In genomic region chr5:151745071-151745705, GRCh38 we compare ENCODE assay signal across 8 cellular contexts. TPM values are rescaled to one million over a fixed set of nuclear protein-coding genes. Genes with fewer than 3 reads are reported as not detected.
DNase-seq lines count a peak whose midpoint lies in the region; ATAC-seq and TF ChIP-seq lines count a peak whose summit lies in the region.

No MANE protein-coding gene starts in this region.

- peak; percentile 38 for ATAC-seq in GM18517 (IDR thresholded peaks at IDR 0.05; ENCODE audit: unreplicated experiment)
- ATAC-seq in HG03159 (IDR thresholded peaks at IDR 0.05; ENCODE audit: unreplicated experiment) = peak; percentile 43
- peak; percentile 95 for ATAC-seq in esophagus mucosa

- TF ChIP-seq CTCF in osteocyte (IDR thresholded peaks at IDR 0.05) (no peak), GM20000 (IDR thresholded peaks at IDR 0.05; ENCODE audit: extremely low read depth, missing control alignments) (no peak)

- peaks cover 45% of the 10 kb centered on the region for H3K36me3 Mint-ChIP-seq in activated CD4-positive, alpha-beta memory T cell treated with anti-CD3 and anti-CD28 coated beads, Interleukin-2, amount 10 ng/mL, durations not matched to agents 7 days and 5 days (ENCODE audit: low read depth)
- H3K36me3 Mint-ChIP-seq in osteocyte (ENCODE audit: unreplicated experiment) = peaks cover 10% of the 10 kb centered on the region

- CTCF ChIA-PET in activated CD4-positive, alpha-beta memory T cell treated with anti-CD3 and anti-CD28 coated beads, Interleukin-2, amount 10 ng/mL, durations not matched to agents 7 days and 5 days (lab: Charles Lee) = interaction anchor here (1.2 to 9.6 kb wide), 3 partner anchors 26 to 97 kb away, joined by 5 to 88 read pairs (median 9); partner anchors contain the start of gene G3BP1

- peak overlapping the region; percentile 94 for H3K27ac Mint-ChIP-seq in activated CD4-positive, alpha-beta memory T cell treated with anti-CD3 and anti-CD28 coated beads, Interleukin-2, amount 10 ng/mL, durations not matched to agents 7 days and 5 days
- H3K27ac Mint-ChIP-seq in osteocyte (ENCODE audit: unreplicated experiment) = peak overlapping the region; percentile 73

- peak; percentile 76 for DNase-seq in activated CD4-positive, alpha-beta memory T cell treated with anti-CD3 and anti-CD28 coated beads, Interleukin-2, amount 10 ng/mL, durations not matched to agents 7 days and 5 days
- DNase-seq in osteocyte (ENCODE audit: extremely low spot score, unreplicated experiment) (no peak), HuH-7 (ENCODE audit: low spot score) (no peak), GM20000 (ENCODE audit: low spot score) (no peak), NAMALWA (ENCODE audit: low spot score) (no peak)

- H3K4me1 Mint-ChIP-seq in activated CD4-positive, alpha-beta memory T cell treated with anti-CD3 and anti-CD28 coated beads, Interleukin-2, amount 10 ng/mL, durations not matched to agents 7 days and 5 days = peaks cover 76% of the 10 kb centered on the region
- peaks cover 50% of the 10 kb centered on the region for H3K4me1 Mint-ChIP-seq in osteocyte (ENCODE audit: unreplicated experiment)

- H3K27me3 Mint-ChIP-seq in activated CD4-positive, alpha-beta memory T cell treated with anti-CD3 and anti-CD28 coated beads, Interleukin-2, amount 10 ng/mL, durations not matched to agents 7 days and 5 days = no peaks in the 10 kb centered on the region
- H3K27me3 Mint-ChIP-seq in osteocyte (ENCODE audit: unreplicated experiment) = no peaks in the 10 kb centered on the region

- POLR2A ChIA-PET in activated CD4-positive, alpha-beta memory T cell treated with anti-CD3 and anti-CD28 coated beads, Interleukin-2, amount 10 ng/mL, durations not matched to agents 7 days and 5 days (lab: Charles Lee) = interaction anchor here (1.2 to 10.3 kb wide), 3 partner anchors 10 to 27 kb away, joined by 5 to 129 read pairs (median 13); partner anchors contain the start of genes ATOX1 and G3BP1

- H3K4me3 Mint-ChIP-seq in activated CD4-positive, alpha-beta memory T cell treated with anti-CD3 and anti-CD28 coated beads, Interleukin-2, amount 10 ng/mL, durations not matched to agents 7 days and 5 days = peak overlapping the region; percentile 56
- no peak overlapping the region for H3K4me3 Mint-ChIP-seq in osteocyte (ENCODE audit: unreplicated experiment)

- no peaks in the 10 kb centered on the region for H3K9me3 Mint-ChIP-seq in activated CD4-positive, alpha-beta memory T cell treated with anti-CD3 and anti-CD28 coated beads, Interleukin-2, amount 10 ng/mL, durations not matched to agents 7 days and 5 days
- no peaks in the 10 kb centered on the region for H3K9me3 Mint-ChIP-seq in osteocyte (ENCODE audit: unreplicated experiment)

RNA-seq across cellular contexts. Expression of gene ATOX1, which starts 13.2 kb away (rescaled TPM):
- total RNA-seq in activated CD4-positive, alpha-beta memory T cell treated with anti-CD3 and anti-CD28 coated beads, Interleukin-2, amount 10 ng/mL, durations not matched to agents 7 days and 5 days = 10 to 100 TPM; 62.6 to 64.3 TPM
- total RNA-seq in esophagus mucosa (84.7 TPM), osteocyte (104 and 107 TPM in 2 replicates)

RNA-seq across cellular contexts. Expression of gene G3BP1, which starts 26.6 kb away (rescaled TPM):
- 100 to 1,000 TPM; 198 to 210 TPM for total RNA-seq in activated CD4-positive, alpha-beta memory T cell treated with anti-CD3 and anti-CD28 coated beads, Interleukin-2, amount 10 ng/mL, durations not matched to agents 7 days and 5 days
- total RNA-seq in esophagus mucosa (146 TPM), osteocyte (184 and 205 TPM in 2 replicates)

RNA-seq across cellular contexts. Expression of gene SPARC, which starts 58.5 kb away (rescaled TPM):
- under 1 TPM in 1 of 2 experiments, not detected in 1; 0.25 TPM for total RNA-seq in activated CD4-positive, alpha-beta memory T cell treated with anti-CD3 and anti-CD28 coated beads, Interleukin-2, amount 10 ng/mL, durations not matched to agents 7 days and 5 days
- total RNA-seq in esophagus mucosa (76.4 TPM), osteocyte (9,466 and 10,195 TPM in 2 replicates)

Comparison
In these comparisons a context has a peak if more than half of its experiments do, and no peak if none do; other contexts are left out.
1. ATAC-seq: peak in every context shown above with its lines; median percentile 95 in esophagus mucosa; 43 in HG03159; 38 in GM18517.
2. RNA of gene SPARC, which starts 58.5 kb away (total RNA-seq): 9,466 to 10,195 TPM in osteocyte; 76.4 TPM in esophagus mucosa (single experiment) and 0.25 TPM in activated CD4-positive, alpha-beta memory T cell treated with anti-CD3 and anti-CD28 coated beads, Interleukin-2, amount 10 ng/mL, durations not matched to agents 7 days and 5 days; every median in the first group is over 100 times any median in the second.